Comparison of ENCODE assay signal across 8 cellular contexts in the genomic region with DNA sequence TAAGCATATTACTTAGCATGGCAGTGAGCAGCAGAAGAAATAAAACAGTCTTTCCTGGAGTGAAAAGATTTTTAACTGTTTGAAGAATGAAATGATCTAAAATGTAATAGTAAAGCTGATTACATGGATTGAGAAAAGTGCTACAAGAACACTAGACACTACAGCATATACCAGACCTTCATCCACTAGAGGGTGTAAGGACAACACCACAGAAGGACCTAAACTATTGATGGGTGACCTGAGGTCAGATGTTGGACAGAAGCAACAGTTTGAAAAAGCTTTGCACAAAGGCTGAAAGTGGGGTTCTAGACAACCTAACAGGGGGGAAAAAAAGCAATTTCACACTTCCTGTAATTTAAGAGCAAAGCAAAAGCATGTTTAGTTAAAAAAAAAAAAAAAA.
DNase-seq lines count a peak whose midpoint lies in the region; ATAC-seq and TF ChIP-seq lines count a peak whose summit lies in the region.

No MANE protein-coding gene starts in this region.

- H3K36me3 ChIP-seq in RWPE2 (ENCODE audit: low read depth) (peaks cover 5% of the 10 kb centered on the region), parathyroid adenoma (ENCODE audit: control insufficient read depth, insufficient read depth, low read length) (no peaks in the 10 kb centered on the region)

- no peaks in the 10 kb centered on the region for H3K27me3 ChIP-seq in RWPE2 (ENCODE audit: insufficient read depth, poor library complexity, severe bottlenecking)
- H3K27me3 ChIP-seq in parathyroid adenoma (ENCODE audit: control insufficient read depth, insufficient read depth, low read length): no peaks in the 10 kb centered on the region

- in situ Hi-C loops in Caki2 (cut with HindIII; ENCODE audit: low pct_unique_long_range_greater_than_20kb, low sequenced_read_pairs): no loop called here

- peaks cover 7% of the 10 kb centered on the region for H3K4me1 ChIP-seq in RWPE2 (ENCODE audit: insufficient read depth, poor library complexity, severe bottlenecking)
- H3K4me1 ChIP-seq in parathyroid adenoma: no peaks in the 10 kb centered on the region

- no peak overlapping the region for H3K9ac ChIP-seq in parathyroid adenoma

- TF ChIP-seq CTCF in RWPE2 (IDR thresholded peaks at IDR 0.05; ENCODE audit: poor library complexity, severe bottlenecking) (peak; percentile 64), parathyroid adenoma (IDR thresholded peaks at IDR 0.05) (peak; percentile 57)

- H2AFZ ChIP-seq in parathyroid adenoma: no peak overlapping the region

- no peaks in the 10 kb centered on the region for H3K9me3 ChIP-seq in RWPE2 (ENCODE audit: severe bottlenecking)
- no peaks in the 10 kb centered on the region for H3K9me3 ChIP-seq in parathyroid adenoma (ENCODE audit: control insufficient read depth, low read length)

- no peak overlapping the region for H3K27ac ChIP-seq in RWPE2 (ENCODE audit: poor library complexity, severe bottlenecking)
- no peak overlapping the region for H3K27ac ChIP-seq in parathyroid adenoma

- no peak overlapping the region for H3K4me2 ChIP-seq in parathyroid adenoma (ENCODE audit: low read length)

- DNase-seq in Caki2 (ENCODE audit: low read depth) (peak; percentile 58), HS-5 (ENCODE audit: low read depth) (peak; percentile 37), RWPE2 (ENCODE audit: low spot score) (no peak), fibroblast of gingiva (ENCODE audit: low read depth) (peak; percentile 76)

- H3K79me2 ChIP-seq in parathyroid adenoma: no peaks in the 10 kb centered on the region

- ATAC-seq in RWPE2 (ENCODE audit: low read depth): peak; percentile 72; the same call in 2 of the 3 replicates
- no peak for ATAC-seq in GM18502 (IDR thresholded peaks at IDR 0.05; ENCODE audit: poor library complexity, unreplicated experiment)
- ATAC-seq in GM18867 (IDR thresholded peaks at IDR 0.05; ENCODE audit: unreplicated experiment): no peak
- no peak for ATAC-seq in GM18517 (IDR thresholded peaks at IDR 0.05; ENCODE audit: unreplicated experiment)

- H3K4me3 ChIP-seq in RWPE2 (ENCODE audit: severe bottlenecking) (no peak overlapping the region), parathyroid adenoma (ENCODE audit: low read depth, low read length) (no peak overlapping the region)
